ENCODE assay signal across 9 cellular contexts in the genomic region with DNA sequence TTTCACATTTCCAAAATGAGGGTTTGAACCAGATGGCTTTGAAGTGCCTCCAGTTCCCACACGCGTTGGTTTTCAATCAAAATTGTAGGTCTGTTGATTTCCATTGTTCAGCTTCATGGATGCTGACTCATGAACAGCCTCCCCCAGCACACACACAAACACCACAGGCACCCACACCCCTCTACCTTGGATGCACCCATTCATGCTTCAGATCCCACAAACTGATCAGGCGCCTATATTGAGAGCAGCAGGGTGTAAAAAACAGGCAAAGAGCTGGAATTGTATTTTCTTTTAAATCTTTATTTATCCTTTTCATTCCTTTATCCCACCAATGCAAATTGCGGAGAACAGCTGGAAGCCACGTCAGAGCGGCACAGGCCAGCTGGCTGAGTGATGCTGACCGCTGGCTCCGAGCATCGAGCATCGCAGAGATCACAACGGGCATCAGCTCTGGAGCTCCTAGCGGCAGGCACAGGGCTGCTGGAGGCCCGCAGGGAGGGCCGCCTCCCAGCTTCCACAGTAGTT. TPM values are rescaled to one million over a fixed set of nuclear protein-coding genes. Genes with fewer than 3 reads are reported as not detected.
DNase-seq lines count a peak whose midpoint lies in the region; ATAC-seq and TF ChIP-seq lines count a peak whose summit lies in the region.
"Had no signal": no experiment of that assay in that cellular context is flagged by ENCODE, and none has a peak within 500 bp of the region (broad histone marks: within the 10 kb centered on the region; RNA-seq: fewer than 3 reads in every experiment).

No MANE protein-coding gene starts in this region.

- H3K27me3 Mint-ChIP-seq in activated naive CD4-positive, alpha-beta T cell treated with anti-CD3 and anti-CD28 coated beads, Interleukin-2, amount 10 ng/mL, durations not matched to agents 7 days and 5 days, result no peaks in the 10 kb centered on the region
- no peaks in the 10 kb centered on the region; the same call in 1 of the 2 replicates for H3K27me3 Mint-ChIP-seq in WTC11 (ENCODE audit: low read depth)
- H3K27me3 Mint-ChIP-seq: CD4-positive, alpha-beta T cell had no signal

- peaks cover 42% of the 10 kb centered on the region for H3K4me1 ChIP-seq in smooth muscle cell (ENCODE audit: low read depth)

- no peak overlapping the region for H3K9ac ChIP-seq in smooth muscle cell (ENCODE audit: low read depth)

- H3K4me3 Mint-ChIP-seq in activated naive CD4-positive, alpha-beta T cell treated with anti-CD3 and anti-CD28 coated beads, Interleukin-2, amount 10 ng/mL, durations not matched to agents 7 days and 5 days, result peak overlapping the region; percentile 33
- no peak overlapping the region for H3K4me3 Mint-ChIP-seq in WTC11
- H3K4me3 Mint-ChIP-seq: CD4-positive, alpha-beta T cell had no signal

- peaks cover 39% of the 10 kb centered on the region for H3F3A ChIP-seq in smooth muscle cell (ENCODE audit: low read depth)

- peak; percentile 70 for ATAC-seq in WTC11
- ATAC-seq in left lobe of liver, result no peak

- peaks cover 70% of the 10 kb centered on the region for H3K4me1 Mint-ChIP-seq in activated naive CD4-positive, alpha-beta T cell treated with anti-CD3 and anti-CD28 coated beads, Interleukin-2, amount 10 ng/mL, durations not matched to agents 7 days and 5 days
- H3K4me1 Mint-ChIP-seq in WTC11, result peaks cover 44% of the 10 kb centered on the region

- H3K36me3 ChIP-seq in smooth muscle cell (ENCODE audit: low read depth), result no peaks in the 10 kb centered on the region

- CTCF ChIA-PET in activated naive CD4-positive, alpha-beta T cell treated with anti-CD3 and anti-CD28 coated beads, Interleukin-2, amount 10 ng/mL, durations not matched to agents 7 days and 5 days (lab: Charles Lee), result interaction anchor here (0.6 to 1.9 kb wide), 5 partner anchors 15 to 295 kb away, joined by 3 to 4 read pairs (median 3); no protein-coding TSS in a partner anchor
- CTCF ChIA-PET in WTC11 (lab: Charles Lee), result interaction anchor here (1.2 to 1.6 kb wide), 4 partner anchors 10 to 267 kb away, joined by 3 to 8 read pairs (median 4); no protein-coding TSS in a partner anchor

- peaks cover 9% of the 10 kb centered on the region for H3K36me3 Mint-ChIP-seq in activated naive CD4-positive, alpha-beta T cell treated with anti-CD3 and anti-CD28 coated beads, Interleukin-2, amount 10 ng/mL, durations not matched to agents 7 days and 5 days
- H3K36me3 Mint-ChIP-seq in WTC11, result no peaks in the 10 kb centered on the region

- no peak overlapping the region for H2AFZ ChIP-seq in smooth muscle cell (ENCODE audit: low read depth)

- POLR2A ChIA-PET in WTC11 (lab: Charles Lee), result interaction anchor here (0.7 kb wide), 1 partner anchor 29 kb away, joined by 3 read pairs; a partner anchor contains a TSS

- H3K4me3 ChIP-seq in fibroblast of villous mesenchyme (ENCODE audit: low read depth, low read length) (no peak overlapping the region), smooth muscle cell (no peak overlapping the region)

- H3K4me2 ChIP-seq in smooth muscle cell, result no peak overlapping the region

- no peaks in the 10 kb centered on the region for H3K9me3 ChIP-seq in smooth muscle cell (replicated peaks; ENCODE audit: low read depth)

- H3K79me2 ChIP-seq in smooth muscle cell (ENCODE audit: low read depth), result no peaks in the 10 kb centered on the region

- H3K27me3 ChIP-seq in smooth muscle cell (ENCODE audit: low read depth), result no peaks in the 10 kb centered on the region

- 87% methylated on average over 14 of the region's 14 CpGs for WGBS in smooth muscle cell (ENCODE audit: low lambda C conversion rate)

- TF ChIP-seq CTCF in WTC11 (IDR thresholded peaks at IDR 0.05) (no peak), fibroblast of villous mesenchyme (IDR thresholded peaks at IDR 0.05; ENCODE audit: insufficient read depth, low read depth, low read length) (peak; percentile 12), smooth muscle cell (IDR thresholded peaks at IDR 0.05; ENCODE audit: borderline replicate concordance, insufficient read depth, poor library complexity, severe bottlenecking) (no peak)

- peak; percentile 28 for DNase-seq in activated naive CD4-positive, alpha-beta T cell treated with anti-CD3 and anti-CD28 coated beads, Interleukin-2, amount 10 ng/mL, durations not matched to agents 7 days and 5 days
- no peak for DNase-seq in activated naive CD4-positive, alpha-beta T cell treated with Interleukin-2 at 50 U/mL for 16 hours
- DNase-seq in WTC11 (ENCODE audit: low spot score) (peak; percentile 28), fibroblast of villous mesenchyme (ENCODE audit: low read depth) (peak; percentile 49), smooth muscle cell (lab: John Stamatoyannopoulos, UW; ENCODE audit: unreplicated experiment) (no peak), SKM-1 treated with dmso at 0.1 percent for 144 hours (lab: John Stamatoyannopoulos, UW; ENCODE audit: unreplicated experiment) (no peak), left lobe of liver (ENCODE audit: low spot score) (no peak), KG1 (lab: John Stamatoyannopoulos, UW) (no peak)
- DNase-seq: CD4-positive, alpha-beta T cell had no signal

- no peaks in the 10 kb centered on the region for H4K20me1 ChIP-seq in smooth muscle cell (ENCODE audit: low read depth)

- no peaks in the 10 kb centered on the region for H3K9me3 Mint-ChIP-seq in activated naive CD4-positive, alpha-beta T cell treated with anti-CD3 and anti-CD28 coated beads, Interleukin-2, amount 10 ng/mL, durations not matched to agents 7 days and 5 days
- H3K9me3 Mint-ChIP-seq in WTC11, result no peaks in the 10 kb centered on the region
- H3K9me3 Mint-ChIP-seq: CD4-positive, alpha-beta T cell had no signal

- peak overlapping the region; percentile 100 for H3K27ac Mint-ChIP-seq in activated naive CD4-positive, alpha-beta T cell treated with anti-CD3 and anti-CD28 coated beads, Interleukin-2, amount 10 ng/mL, durations not matched to agents 7 days and 5 days
- peak overlapping the region; percentile 69; the same call in 1 of the 2 replicates for H3K27ac Mint-ChIP-seq in WTC11

- peak overlapping the region; percentile 99 for H3K27ac ChIP-seq in smooth muscle cell (ENCODE audit: low read depth)

TF ChIP-seq in WTC11, 78 proteins besides CTCF, POLR2A, EP300 and RAD21 (continues in another document):
- TF ChIP-seq, protein P1, sequence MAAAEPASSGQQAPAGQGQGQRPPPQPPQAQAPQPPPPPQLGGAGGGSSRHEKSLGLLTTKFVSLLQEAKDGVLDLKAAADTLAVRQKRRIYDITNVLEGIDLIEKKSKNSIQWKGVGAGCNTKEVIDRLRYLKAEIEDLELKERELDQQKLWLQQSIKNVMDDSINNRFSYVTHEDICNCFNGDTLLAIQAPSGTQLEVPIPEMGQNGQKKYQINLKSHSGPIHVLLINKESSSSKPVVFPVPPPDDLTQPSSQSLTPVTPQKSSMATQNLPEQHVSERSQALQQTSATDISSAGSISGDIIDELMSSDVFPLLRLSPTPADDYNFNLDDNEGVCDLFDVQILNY (CRISPR knock-in tag; IDR thresholded peaks at IDR 0.05), result no peak
- TF ChIP-seq, protein P2, sequence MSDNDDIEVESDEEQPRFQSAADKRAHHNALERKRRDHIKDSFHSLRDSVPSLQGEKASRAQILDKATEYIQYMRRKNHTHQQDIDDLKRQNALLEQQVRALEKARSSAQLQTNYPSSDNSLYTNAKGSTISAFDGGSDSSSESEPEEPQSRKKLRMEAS (CRISPR knock-in tag; IDR thresholded peaks at IDR 0.05), result no peak
- TF ChIP-seq NFATC4 (CRISPR knock-in tag; IDR thresholded peaks at IDR 0.05), result no peak
- no peak for TF ChIP-seq CBFB (CRISPR knock-in tag; IDR thresholded peaks at IDR 0.05; ENCODE audit: low read depth)
- TF ChIP-seq RORB (CRISPR knock-in tag; IDR thresholded peaks at IDR 0.05), result no peak
- no peak for TF ChIP-seq ETV6 (CRISPR knock-in tag; IDR thresholded peaks at IDR 0.05)
- TF ChIP-seq OVOL2 (CRISPR knock-in tag; IDR thresholded peaks at IDR 0.05; ENCODE audit: borderline replicate concordance), result no peak
- TF ChIP-seq, protein P3, sequence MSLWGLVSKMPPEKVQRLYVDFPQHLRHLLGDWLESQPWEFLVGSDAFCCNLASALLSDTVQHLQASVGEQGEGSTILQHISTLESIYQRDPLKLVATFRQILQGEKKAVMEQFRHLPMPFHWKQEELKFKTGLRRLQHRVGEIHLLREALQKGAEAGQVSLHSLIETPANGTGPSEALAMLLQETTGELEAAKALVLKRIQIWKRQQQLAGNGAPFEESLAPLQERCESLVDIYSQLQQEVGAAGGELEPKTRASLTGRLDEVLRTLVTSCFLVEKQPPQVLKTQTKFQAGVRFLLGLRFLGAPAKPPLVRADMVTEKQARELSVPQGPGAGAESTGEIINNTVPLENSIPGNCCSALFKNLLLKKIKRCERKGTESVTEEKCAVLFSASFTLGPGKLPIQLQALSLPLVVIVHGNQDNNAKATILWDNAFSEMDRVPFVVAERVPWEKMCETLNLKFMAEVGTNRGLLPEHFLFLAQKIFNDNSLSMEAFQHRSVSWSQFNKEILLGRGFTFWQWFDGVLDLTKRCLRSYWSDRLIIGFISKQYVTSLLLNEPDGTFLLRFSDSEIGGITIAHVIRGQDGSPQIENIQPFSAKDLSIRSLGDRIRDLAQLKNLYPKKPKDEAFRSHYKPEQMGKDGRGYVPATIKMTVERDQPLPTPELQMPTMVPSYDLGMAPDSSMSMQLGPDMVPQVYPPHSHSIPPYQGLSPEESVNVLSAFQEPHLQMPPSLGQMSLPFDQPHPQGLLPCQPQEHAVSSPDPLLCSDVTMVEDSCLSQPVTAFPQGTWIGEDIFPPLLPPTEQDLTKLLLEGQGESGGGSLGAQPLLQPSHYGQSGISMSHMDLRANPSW (CRISPR knock-in tag; conservative IDR thresholded peaks at IDR 0.05; ENCODE audit: low read depth), result no peak
- TF ChIP-seq, protein P4, sequence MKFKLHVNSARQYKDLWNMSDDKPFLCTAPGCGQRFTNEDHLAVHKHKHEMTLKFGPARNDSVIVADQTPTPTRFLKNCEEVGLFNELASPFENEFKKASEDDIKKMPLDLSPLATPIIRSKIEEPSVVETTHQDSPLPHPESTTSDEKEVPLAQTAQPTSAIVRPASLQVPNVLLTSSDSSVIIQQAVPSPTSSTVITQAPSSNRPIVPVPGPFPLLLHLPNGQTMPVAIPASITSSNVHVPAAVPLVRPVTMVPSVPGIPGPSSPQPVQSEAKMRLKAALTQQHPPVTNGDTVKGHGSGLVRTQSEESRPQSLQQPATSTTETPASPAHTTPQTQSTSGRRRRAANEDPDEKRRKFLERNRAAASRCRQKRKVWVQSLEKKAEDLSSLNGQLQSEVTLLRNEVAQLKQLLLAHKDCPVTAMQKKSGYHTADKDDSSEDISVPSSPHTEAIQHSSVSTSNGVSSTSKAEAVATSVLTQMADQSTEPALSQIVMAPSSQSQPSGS (CRISPR knock-in tag; IDR thresholded peaks at IDR 0.05; ENCODE audit: borderline replicate concordance, low read depth), result no peak
- TF ChIP-seq GRHL2 (CRISPR knock-in tag; IDR thresholded peaks at IDR 0.05; ENCODE audit: insufficient replicate concordance, severe bottlenecking), result no peak
- no peak for TF ChIP-seq NFE2L1 (CRISPR knock-in tag; IDR thresholded peaks at IDR 0.05)

RNA-seq across cellular contexts. Expression of a gene that starts 29.3 kb away (rescaled TPM):
- 44.9 to 47.6 TPM (median 45.3 TPM) in 3 replicates for total RNA-seq in WTC11 (2021)
- total RNA-seq in fibroblast of villous mesenchyme, result 23.7 and 27.4 TPM in 2 replicates
- total RNA-seq in smooth muscle cell, result 19.6 and 21.1 TPM in 2 replicates
- 29.5 and 39.6 TPM in 2 replicates for polyA plus RNA-seq in smooth muscle cell
- total RNA-seq in left lobe of liver, result 10.4 TPM

Comparison
In these comparisons a context has a peak if more than half of its experiments do, and no peak if none do; other contexts are left out.
1. DNase-seq: peak in activated naive CD4-positive, alpha-beta T cell treated with anti-CD3 and anti-CD28 coated beads, Interleukin-2, amount 10 ng/mL, durations not matched to agents 7 days and 5 days (single experiment), WTC11 (single experiment) and fibroblast of villous mesenchyme (single experiment); none in activated naive CD4-positive, alpha-beta T cell treated with Interleukin-2 at 50 U/mL for 16 hours (single experiment), smooth muscle cell (single experiment), SKM-1 treated with dmso at 0.1 percent for 144 hours (single experiment), left lobe of liver (single experiment) and KG1 (single experiment).